Comparison of ENCODE assay signal across 1 cellular context in the genomic region with DNA sequence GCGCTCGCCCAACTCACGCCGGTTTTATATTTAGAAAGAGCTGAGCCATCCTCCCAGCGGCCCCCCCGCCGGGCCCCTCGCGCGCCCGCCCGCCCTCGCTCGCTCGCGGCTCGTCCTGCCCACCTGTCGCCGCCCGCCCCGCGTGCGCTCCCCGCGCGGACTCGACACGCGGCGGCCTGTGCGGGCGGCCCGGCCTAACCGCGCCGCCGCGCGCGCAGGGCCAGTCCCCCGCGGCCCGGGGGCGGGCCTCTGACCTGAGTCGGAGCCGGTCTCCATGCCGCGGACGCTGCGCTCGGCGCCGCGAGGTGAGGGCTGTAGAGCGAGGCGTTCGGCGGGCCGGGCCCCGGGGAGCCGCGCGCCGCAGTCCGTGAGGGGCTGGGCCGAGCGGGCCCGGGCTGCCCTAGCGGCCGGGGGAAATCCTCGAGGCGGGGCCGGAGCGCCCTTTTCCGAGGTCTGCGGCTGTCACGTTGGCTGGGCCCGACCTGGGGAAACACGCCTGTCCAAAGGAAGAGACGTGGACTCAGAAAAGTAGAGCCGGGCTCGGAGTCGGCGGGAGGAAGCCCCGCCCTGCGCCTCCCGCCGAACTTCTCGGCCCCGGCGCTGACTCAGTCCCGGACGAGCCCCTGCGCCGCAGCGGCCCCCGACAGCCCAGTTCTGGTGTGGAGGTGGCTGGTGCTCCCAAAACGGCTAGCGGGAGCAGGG.
A peak's percentile ranks its signal among the peaks of the same experiment; 100 is the strongest.
TF ChIP-seq lines count a peak whose summit lies in the region.

A gene with protein sequence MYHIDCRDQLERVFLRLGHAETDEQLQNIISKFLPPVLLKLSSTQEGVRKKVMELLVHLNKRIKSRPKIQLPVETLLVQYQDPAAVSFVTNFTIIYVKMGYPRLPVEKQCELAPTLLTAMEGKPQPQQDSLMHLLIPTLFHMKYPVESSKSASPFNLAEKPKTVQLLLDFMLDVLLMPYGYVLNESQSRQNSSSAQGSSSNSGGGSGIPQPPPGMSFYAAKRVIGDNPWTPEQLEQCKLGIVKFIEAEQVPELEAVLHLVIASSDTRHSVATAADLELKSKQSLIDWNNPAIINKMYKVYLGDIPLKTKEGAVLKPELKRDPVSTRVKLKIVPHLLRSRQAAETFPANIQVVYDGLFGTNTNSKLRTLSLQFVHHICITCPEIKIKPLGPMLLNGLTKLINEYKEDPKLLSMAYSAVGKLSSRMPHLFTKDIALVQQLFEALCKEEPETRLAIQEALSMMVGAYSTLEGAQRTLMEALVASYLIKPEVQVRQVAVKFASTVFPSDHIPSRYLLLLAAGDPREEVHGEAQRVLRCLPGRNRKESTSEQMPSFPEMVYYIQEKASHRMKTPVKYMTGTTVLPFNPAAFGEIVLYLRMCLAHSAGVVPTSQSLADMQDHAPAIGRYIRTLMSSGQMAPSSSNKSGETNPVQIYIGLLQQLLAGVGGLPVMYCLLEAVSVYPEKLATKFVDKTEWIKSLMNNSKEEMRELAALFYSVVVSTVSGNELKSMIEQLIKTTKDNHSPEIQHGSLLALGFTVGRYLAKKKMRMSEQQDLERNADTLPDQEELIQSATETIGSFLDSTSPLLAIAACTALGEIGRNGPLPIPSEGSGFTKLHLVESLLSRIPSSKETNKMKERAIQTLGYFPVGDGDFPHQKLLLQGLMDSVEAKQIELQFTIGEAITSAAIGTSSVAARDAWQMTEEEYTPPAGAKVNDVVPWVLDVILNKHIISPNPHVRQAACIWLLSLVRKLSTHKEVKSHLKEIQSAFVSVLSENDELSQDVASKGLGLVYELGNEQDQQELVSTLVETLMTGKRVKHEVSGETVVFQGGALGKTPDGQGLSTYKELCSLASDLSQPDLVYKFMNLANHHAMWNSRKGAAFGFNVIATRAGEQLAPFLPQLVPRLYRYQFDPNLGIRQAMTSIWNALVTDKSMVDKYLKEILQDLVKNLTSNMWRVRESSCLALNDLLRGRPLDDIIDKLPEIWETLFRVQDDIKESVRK (N-terminal part only) (minus strand): TSS at position 522 of the 702 bp plus-strand sequence. CDS start 11,465 bp downstream, outside the sequence.

TF ChIP-seq in H1, 55 proteins besides CTCF, POLR2A, EP300 and RAD21:
- no peak for TF ChIP-seq HDAC6 (IDR thresholded peaks at IDR 0.05; ENCODE audit: low read depth, low read length)
- TF ChIP-seq KDM4A (IDR thresholded peaks at IDR 0.05; ENCODE audit: low read depth, low read length, severe bottlenecking): peak; percentile 40
- no peak for TF ChIP-seq CREB1 (IDR thresholded peaks at IDR 0.05)
- peak; percentile 39; the same call in 1 of the 2 replicates for TF ChIP-seq POLR2AphosphoS5 (IDR thresholded peaks at IDR 0.05; ENCODE audit: low read depth, low read length)
- peak; percentile 4 to 58; a peak in 1 of 4 replicates for TF ChIP-seq HDAC2 (IDR thresholded peaks at IDR 0.05; ENCODE audit: borderline replicate concordance in 1 of 2, low read depth in 2 of 2, low read length in 2 of 2)
- TF ChIP-seq CHD1 (IDR thresholded peaks at IDR 0.05; ENCODE audit: low read depth, low read length): peak; percentile 70; the same call in 1 of the 2 replicates
- TF ChIP-seq RBBP5 (IDR thresholded peaks at IDR 0.05; ENCODE audit: borderline replicate concordance, low read depth, low read length): peak; percentile 46
- no peak for TF ChIP-seq BRCA1 (IDR thresholded peaks at IDR 0.05; ENCODE audit: low read depth, low read length)
- no peak for TF ChIP-seq TCF12 (IDR thresholded peaks at IDR 0.05; ENCODE audit: low read depth, low read length)
- TF ChIP-seq, protein P1, sequence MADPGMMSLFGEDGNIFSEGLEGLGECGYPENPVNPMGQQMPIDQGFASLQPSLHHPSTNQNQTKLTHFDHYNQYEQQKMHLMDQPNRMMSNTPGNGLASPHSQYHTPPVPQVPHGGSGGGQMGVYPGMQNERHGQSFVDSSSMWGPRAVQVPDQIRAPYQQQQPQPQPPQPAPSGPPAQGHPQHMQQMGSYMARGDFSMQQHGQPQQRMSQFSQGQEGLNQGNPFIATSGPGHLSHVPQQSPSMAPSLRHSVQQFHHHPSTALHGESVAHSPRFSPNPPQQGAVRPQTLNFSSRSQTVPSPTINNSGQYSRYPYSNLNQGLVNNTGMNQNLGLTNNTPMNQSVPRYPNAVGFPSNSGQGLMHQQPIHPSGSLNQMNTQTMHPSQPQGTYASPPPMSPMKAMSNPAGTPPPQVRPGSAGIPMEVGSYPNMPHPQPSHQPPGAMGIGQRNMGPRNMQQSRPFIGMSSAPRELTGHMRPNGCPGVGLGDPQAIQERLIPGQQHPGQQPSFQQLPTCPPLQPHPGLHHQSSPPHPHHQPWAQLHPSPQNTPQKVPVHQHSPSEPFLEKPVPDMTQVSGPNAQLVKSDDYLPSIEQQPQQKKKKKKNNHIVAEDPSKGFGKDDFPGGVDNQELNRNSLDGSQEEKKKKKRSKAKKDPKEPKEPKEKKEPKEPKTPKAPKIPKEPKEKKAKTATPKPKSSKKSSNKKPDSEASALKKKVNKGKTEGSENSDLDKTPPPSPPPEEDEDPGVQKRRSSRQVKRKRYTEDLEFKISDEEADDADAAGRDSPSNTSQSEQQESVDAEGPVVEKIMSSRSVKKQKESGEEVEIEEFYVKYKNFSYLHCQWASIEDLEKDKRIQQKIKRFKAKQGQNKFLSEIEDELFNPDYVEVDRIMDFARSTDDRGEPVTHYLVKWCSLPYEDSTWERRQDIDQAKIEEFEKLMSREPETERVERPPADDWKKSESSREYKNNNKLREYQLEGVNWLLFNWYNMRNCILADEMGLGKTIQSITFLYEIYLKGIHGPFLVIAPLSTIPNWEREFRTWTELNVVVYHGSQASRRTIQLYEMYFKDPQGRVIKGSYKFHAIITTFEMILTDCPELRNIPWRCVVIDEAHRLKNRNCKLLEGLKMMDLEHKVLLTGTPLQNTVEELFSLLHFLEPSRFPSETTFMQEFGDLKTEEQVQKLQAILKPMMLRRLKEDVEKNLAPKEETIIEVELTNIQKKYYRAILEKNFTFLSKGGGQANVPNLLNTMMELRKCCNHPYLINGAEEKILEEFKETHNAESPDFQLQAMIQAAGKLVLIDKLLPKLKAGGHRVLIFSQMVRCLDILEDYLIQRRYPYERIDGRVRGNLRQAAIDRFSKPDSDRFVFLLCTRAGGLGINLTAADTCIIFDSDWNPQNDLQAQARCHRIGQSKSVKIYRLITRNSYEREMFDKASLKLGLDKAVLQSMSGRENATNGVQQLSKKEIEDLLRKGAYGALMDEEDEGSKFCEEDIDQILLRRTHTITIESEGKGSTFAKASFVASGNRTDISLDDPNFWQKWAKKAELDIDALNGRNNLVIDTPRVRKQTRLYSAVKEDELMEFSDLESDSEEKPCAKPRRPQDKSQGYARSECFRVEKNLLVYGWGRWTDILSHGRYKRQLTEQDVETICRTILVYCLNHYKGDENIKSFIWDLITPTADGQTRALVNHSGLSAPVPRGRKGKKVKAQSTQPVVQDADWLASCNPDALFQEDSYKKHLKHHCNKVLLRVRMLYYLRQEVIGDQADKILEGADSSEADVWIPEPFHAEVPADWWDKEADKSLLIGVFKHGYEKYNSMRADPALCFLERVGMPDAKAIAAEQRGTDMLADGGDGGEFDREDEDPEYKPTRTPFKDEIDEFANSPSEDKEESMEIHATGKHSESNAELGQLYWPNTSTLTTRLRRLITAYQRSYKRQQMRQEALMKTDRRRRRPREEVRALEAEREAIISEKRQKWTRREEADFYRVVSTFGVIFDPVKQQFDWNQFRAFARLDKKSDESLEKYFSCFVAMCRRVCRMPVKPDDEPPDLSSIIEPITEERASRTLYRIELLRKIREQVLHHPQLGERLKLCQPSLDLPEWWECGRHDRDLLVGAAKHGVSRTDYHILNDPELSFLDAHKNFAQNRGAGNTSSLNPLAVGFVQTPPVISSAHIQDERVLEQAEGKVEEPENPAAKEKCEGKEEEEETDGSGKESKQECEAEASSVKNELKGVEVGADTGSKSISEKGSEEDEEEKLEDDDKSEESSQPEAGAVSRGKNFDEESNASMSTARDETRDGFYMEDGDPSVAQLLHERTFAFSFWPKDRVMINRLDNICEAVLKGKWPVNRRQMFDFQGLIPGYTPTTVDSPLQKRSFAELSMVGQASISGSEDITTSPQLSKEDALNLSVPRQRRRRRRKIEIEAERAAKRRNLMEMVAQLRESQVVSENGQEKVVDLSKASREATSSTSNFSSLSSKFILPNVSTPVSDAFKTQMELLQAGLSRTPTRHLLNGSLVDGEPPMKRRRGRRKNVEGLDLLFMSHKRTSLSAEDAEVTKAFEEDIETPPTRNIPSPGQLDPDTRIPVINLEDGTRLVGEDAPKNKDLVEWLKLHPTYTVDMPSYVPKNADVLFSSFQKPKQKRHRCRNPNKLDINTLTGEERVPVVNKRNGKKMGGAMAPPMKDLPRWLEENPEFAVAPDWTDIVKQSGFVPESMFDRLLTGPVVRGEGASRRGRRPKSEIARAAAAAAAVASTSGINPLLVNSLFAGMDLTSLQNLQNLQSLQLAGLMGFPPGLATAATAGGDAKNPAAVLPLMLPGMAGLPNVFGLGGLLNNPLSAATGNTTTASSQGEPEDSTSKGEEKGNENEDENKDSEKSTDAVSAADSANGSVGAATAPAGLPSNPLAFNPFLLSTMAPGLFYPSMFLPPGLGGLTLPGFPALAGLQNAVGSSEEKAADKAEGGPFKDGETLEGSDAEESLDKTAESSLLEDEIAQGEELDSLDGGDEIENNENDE (IDR thresholded peaks at IDR 0.05; ENCODE audit: insufficient replicate concordance, low read length): no peak
- TF ChIP-seq PHF8 (conservative IDR thresholded peaks at IDR 0.05; ENCODE audit: low read depth, low read length): peak; percentile 57
- TF ChIP-seq TBP (IDR thresholded peaks at IDR 0.05; ENCODE audit: low read depth, low read length): peak; percentile 67; the same call in 1 of the 2 replicates
- TF ChIP-seq SIN3A (conservative IDR thresholded peaks at IDR 0.05 in 1 of 2, IDR thresholded peaks at IDR 0.05 in 1 of 2; ENCODE audit: low read depth in 1 of 2, low read length in 2 of 2): peak in 1 of 2 experiments; percentile 70; a peak in 1 of 4 replicates
- peak; percentile 71 for TF ChIP-seq TAF1 (IDR thresholded peaks at IDR 0.05; ENCODE audit: low read depth, low read length)
- no peak for TF ChIP-seq E2F6 (IDR thresholded peaks at IDR 0.05)
- peak; percentile 79 for TF ChIP-seq ASH2L (IDR thresholded peaks at IDR 0.05; ENCODE audit: low read length)
